8 cellular contexts compared by ENCODE assay signal in the genomic region with DNA sequence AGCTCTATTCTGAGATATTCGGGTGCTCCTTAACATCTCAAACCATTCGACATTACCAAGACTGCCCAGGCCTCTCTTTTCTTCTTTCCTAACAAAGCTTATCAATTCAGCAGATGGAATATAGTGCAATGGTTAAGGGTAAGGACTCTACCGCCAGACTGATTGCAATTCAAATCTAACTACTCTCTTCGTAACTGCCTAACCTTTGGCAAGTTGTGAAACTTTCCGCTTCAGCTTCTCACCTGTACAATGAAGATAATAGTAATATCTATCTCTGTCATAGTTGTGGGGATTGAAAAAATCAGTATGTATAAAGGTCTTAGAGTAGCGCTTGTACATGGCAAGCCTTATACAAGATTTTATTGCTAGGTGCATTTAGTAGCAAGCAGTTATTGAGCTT. TPM values are rescaled to one million over a fixed set of nuclear protein-coding genes. Genes with fewer than 3 reads are reported as not detected.
DNase-seq lines count a peak whose midpoint lies in the region; ATAC-seq and TF ChIP-seq lines count a peak whose summit lies in the region.

No MANE protein-coding gene starts in this region.

- no peaks in the 10 kb centered on the region for H3K27me3 Mint-ChIP-seq in activated naive CD4-positive, alpha-beta T cell treated with anti-CD3 and anti-CD28 coated beads, Interleukin-2, amount 10 ng/mL, durations not matched to agents 7 days and 5 days
- no peaks in the 10 kb centered on the region for H3K27me3 Mint-ChIP-seq in activated naive CD8-positive, alpha-beta T cell treated with anti-CD3 and anti-CD28 coated beads, Interleukin-2, amount 10 ng/mL, durations not matched to agents 7 days and 5 days

- H3K36me3 ChIP-seq in liver (ENCODE audit: control insufficient read depth in 4 of 4, insufficient read depth in 3 of 4, low read depth in 1 of 4, low read length in 3 of 4): peaks cover 0 to 3% (median 0%) of the 10 kb centered on the region in 4 donors
- H3K36me3 ChIP-seq in upper lobe of left lung: no peaks in the 10 kb centered on the region

- H3K27me3 ChIP-seq in liver (ENCODE audit: control insufficient read depth in 4 of 4, insufficient read depth in 4 of 4, low read length in 3 of 4): no peaks in the 10 kb centered on the region
- no peaks in the 10 kb centered on the region for H3K27me3 ChIP-seq in upper lobe of left lung

- peak overlapping the region; percentile 92 to 99 for H3K27ac ChIP-seq in liver (ENCODE audit: low read depth in 1 of 2, low read length in 2 of 2)
- H3K27ac ChIP-seq in upper lobe of left lung: peak overlapping the region in 3 of 4 donors; percentile 91 to 97 (median 96)

- H3K4me1 Mint-ChIP-seq in activated naive CD4-positive, alpha-beta T cell treated with anti-CD3 and anti-CD28 coated beads, Interleukin-2, amount 10 ng/mL, durations not matched to agents 7 days and 5 days: peaks cover 37% of the 10 kb centered on the region
- peaks cover 39% of the 10 kb centered on the region for H3K4me1 Mint-ChIP-seq in activated naive CD8-positive, alpha-beta T cell treated with anti-CD3 and anti-CD28 coated beads, Interleukin-2, amount 10 ng/mL, durations not matched to agents 7 days and 5 days

- 8% methylated on average over 6 of the region's 6 CpGs for WGBS in liver
- 12 to 20% methylated on average over 6 of the region's 6 CpGs for WGBS in upper lobe of left lung, 2 donors

- no peak for TF ChIP-seq EP300 in upper lobe of left lung (IDR thresholded peaks at IDR 0.05)

- H3K4me3 ChIP-seq in liver (ENCODE audit: low read depth in 1 of 3, low read length in 3 of 3) (peak overlapping the region; percentile 57 to 90 (median 78)), upper lobe of left lung (peak overlapping the region; percentile 74 to 94 (median 78))

- no peak for ATAC-seq in activated naive CD8-positive, alpha-beta T cell treated with anti-CD3 and anti-CD28 coated beads, Interleukin-2, amount 10 ng/mL, durations not matched to agents 7 days and 5 days (ENCODE audit: low read depth)
- no peak for ATAC-seq in upper lobe of left lung (ENCODE audit: low FRiP score in 2 of 2)
- no peak for ATAC-seq in HG02852 (IDR thresholded peaks at IDR 0.05; ENCODE audit: unreplicated experiment)
- no peak for ATAC-seq in GM21576 (IDR thresholded peaks at IDR 0.05; ENCODE audit: unreplicated experiment)

- no peak for TF ChIP-seq POLR2A in upper lobe of left lung (IDR thresholded peaks at IDR 0.05)

- H3K4me1 ChIP-seq in liver (ENCODE audit: control insufficient read depth in 4 of 4, insufficient read depth in 4 of 4, low read length in 3 of 4) (peaks cover 5 to 51% (median 28%) of the 10 kb centered on the region in 4 donors), upper lobe of left lung (peaks cover 23 to 34% (median 27%) of the 10 kb centered on the region in 4 donors)

- no peaks in the 10 kb centered on the region for H3K9me3 ChIP-seq in liver (ENCODE audit: control insufficient read depth in 4 of 4, low read length in 3 of 4)
- H3K9me3 ChIP-seq in upper lobe of left lung: no peaks in the 10 kb centered on the region

- H3K27ac Mint-ChIP-seq in activated naive CD4-positive, alpha-beta T cell treated with anti-CD3 and anti-CD28 coated beads, Interleukin-2, amount 10 ng/mL, durations not matched to agents 7 days and 5 days: peak overlapping the region; percentile 95
- peak overlapping the region; percentile 94 for H3K27ac Mint-ChIP-seq in activated naive CD8-positive, alpha-beta T cell treated with anti-CD3 and anti-CD28 coated beads, Interleukin-2, amount 10 ng/mL, durations not matched to agents 7 days and 5 days

- no peak for TF ChIP-seq CTCF in liver (IDR thresholded peaks at IDR 0.05; ENCODE audit: low read depth, low read length, missing input control)
- TF ChIP-seq CTCF in upper lobe of left lung (IDR thresholded peaks at IDR 0.05): no peak

- POLR2A ChIA-PET in activated naive CD8-positive, alpha-beta T cell treated with anti-CD3 and anti-CD28 coated beads, Interleukin-2, amount 10 ng/mL, durations not matched to agents 7 days and 5 days (lab: Charles Lee): interaction anchor here (0.6 to 1.2 kb wide), 2 partner anchors 141 to 244 kb away, joined by 3 read pairs; a partner anchor contains a TSS

- no peak for TF ChIP-seq RAD21 in liver (IDR thresholded peaks at IDR 0.05)

- DNase-seq in activated naive CD4-positive, alpha-beta T cell treated with anti-CD3 and anti-CD28 coated beads, Interleukin-2, amount 10 ng/mL, durations not matched to agents 7 days and 5 days: no peak
- DNase-seq in activated naive CD4-positive, alpha-beta T cell treated with Interleukin-2 at 50 U/mL for 16 hours: no peak
- DNase-seq in activated naive CD8-positive, alpha-beta T cell treated with anti-CD3 and anti-CD28 coated beads, Interleukin-2, amount 10 ng/mL, durations not matched to agents 7 days and 5 days: no peak
- DNase-seq in upper lobe of left lung: no peak
- DNase-seq in T-helper 9 cell: no peak

- H3K36me3 Mint-ChIP-seq in activated naive CD4-positive, alpha-beta T cell treated with anti-CD3 and anti-CD28 coated beads, Interleukin-2, amount 10 ng/mL, durations not matched to agents 7 days and 5 days: peaks cover 13% of the 10 kb centered on the region
- H3K36me3 Mint-ChIP-seq in activated naive CD8-positive, alpha-beta T cell treated with anti-CD3 and anti-CD28 coated beads, Interleukin-2, amount 10 ng/mL, durations not matched to agents 7 days and 5 days: peaks cover 8% of the 10 kb centered on the region

- no peaks in the 10 kb centered on the region for H3K9me3 Mint-ChIP-seq in activated naive CD4-positive, alpha-beta T cell treated with anti-CD3 and anti-CD28 coated beads, Interleukin-2, amount 10 ng/mL, durations not matched to agents 7 days and 5 days
- no peaks in the 10 kb centered on the region for H3K9me3 Mint-ChIP-seq in activated naive CD8-positive, alpha-beta T cell treated with anti-CD3 and anti-CD28 coated beads, Interleukin-2, amount 10 ng/mL, durations not matched to agents 7 days and 5 days

- CTCF ChIA-PET in activated naive CD4-positive, alpha-beta T cell treated with anti-CD3 and anti-CD28 coated beads, Interleukin-2, amount 10 ng/mL, durations not matched to agents 7 days and 5 days (lab: Charles Lee): interaction anchor here (2.3 kb wide), 1 partner anchor 125 kb away, joined by 7 read pairs; no protein-coding TSS in a partner anchor

- H3K4me3 Mint-ChIP-seq in activated naive CD4-positive, alpha-beta T cell treated with anti-CD3 and anti-CD28 coated beads, Interleukin-2, amount 10 ng/mL, durations not matched to agents 7 days and 5 days: peak overlapping the region; percentile 95
- H3K4me3 Mint-ChIP-seq in activated naive CD8-positive, alpha-beta T cell treated with anti-CD3 and anti-CD28 coated beads, Interleukin-2, amount 10 ng/mL, durations not matched to agents 7 days and 5 days: peak overlapping the region; percentile 96

- H3K9ac ChIP-seq in liver (ENCODE audit: low read depth in 1 of 2, low read length in 2 of 2): peak overlapping the region; percentile 85 to 97

TF ChIP-seq in liver, 16 proteins besides CTCF, POLR2A, EP300 and RAD21:
- TF ChIP-seq HNF4A (conservative IDR thresholded peaks at IDR 0.05): peak; percentile 11 to 38
- no peak for TF ChIP-seq HNF4G (IDR thresholded peaks at IDR 0.05)
- no peak for TF ChIP-seq RXRA (IDR thresholded peaks at IDR 0.05)
- TF ChIP-seq EGR1 (IDR thresholded peaks at IDR 0.05; ENCODE audit: low read depth in 2 of 2): no peak
- TF ChIP-seq YY1 (IDR thresholded peaks at IDR 0.05): no peak
- TF ChIP-seq FOXA2 (IDR thresholded peaks at IDR 0.05): no peak

RNA-seq across cellular contexts. Expression of a gene that starts 1.0 kb away (rescaled TPM):
- 10 to 100 TPM; 33.6 to 43.3 TPM for total RNA-seq in activated naive CD8-positive, alpha-beta T cell treated with anti-CD3 and anti-CD28 coated beads, Interleukin-2, amount 10 ng/mL, durations not matched to agents 7 days and 5 days
- total RNA-seq in liver (10 to 100 TPM; 38.9 to 51.9 TPM), upper lobe of left lung (10 to 100 TPM; 29.4 to 69.1 (median 41.1) TPM)
- polyA plus RNA-seq in liver: 10 to 100 TPM; 15.3 to 33.0 TPM

RNA-seq across cellular contexts. Expression of a gene that starts 1.5 kb away (rescaled TPM):
- 10 to 100 TPM; 18.5 to 19.4 TPM for total RNA-seq in activated naive CD8-positive, alpha-beta T cell treated with anti-CD3 and anti-CD28 coated beads, Interleukin-2, amount 10 ng/mL, durations not matched to agents 7 days and 5 days
- 100 to 1,000 TPM in 1 of 2 donors, 10 to 100 TPM in 1; 57.1 to 357 TPM for total RNA-seq in liver
- 10 to 100 TPM; 52.2 to 74.1 TPM for polyA plus RNA-seq in liver
- total RNA-seq in upper lobe of left lung: 10 to 100 TPM; 15.8 to 50.3 (median 19.5) TPM
